In the genomic region with DNA sequence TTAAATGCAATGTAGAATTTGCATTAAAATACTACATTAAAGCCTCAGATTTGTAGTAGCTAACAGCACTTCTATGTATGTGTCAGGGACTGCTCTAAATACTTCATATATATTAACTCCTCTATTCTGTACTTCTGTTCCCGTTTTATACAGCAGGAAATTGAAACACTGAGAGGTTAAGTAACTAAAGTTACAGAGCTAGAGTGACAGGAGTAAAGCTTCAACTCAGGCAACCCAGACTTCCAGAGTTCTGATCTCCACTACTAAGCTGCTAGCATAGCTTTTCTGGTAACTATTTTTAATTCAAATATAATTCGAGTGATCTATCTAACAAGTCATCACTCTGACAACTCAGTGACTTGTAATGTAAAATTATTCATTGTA, we compare ENCODE assay signal across 8 cellular contexts. TPM values are rescaled to one million over a fixed set of nuclear protein-coding genes. Genes with fewer than 3 reads are reported as not detected.
DNase-seq lines count a peak whose midpoint lies in the region; ATAC-seq and TF ChIP-seq lines count a peak whose summit lies in the region.

No MANE protein-coding gene starts in this region.

- peaks cover 45% of the 10 kb centered on the region for H3K79me2 ChIP-seq in SU-DHL-6 (ENCODE audit: insufficient read depth, low read length)

- ATAC-seq in GM21515 (IDR thresholded peaks at IDR 0.05; ENCODE audit: unreplicated experiment), result peak; percentile 3
- ATAC-seq in heart right ventricle, result peak in 1 of 8 donors; percentile 10

- H2AFZ ChIP-seq in SU-DHL-6 (ENCODE audit: low read depth, low read length, severe bottlenecking), result peak overlapping the region; percentile 94

- H3K4me1 ChIP-seq in heart right ventricle, result peaks cover 0 to 41% (median 32%) of the 10 kb centered on the region in 9 donors

- H3K27me3 ChIP-seq in SU-DHL-6 (ENCODE audit: low read length) (no peaks in the 10 kb centered on the region), heart right ventricle (no peaks in the 10 kb centered on the region)

- H3K4me3 ChIP-seq in AG09309 (ENCODE audit: control insufficient read depth, low read depth, low read length) (peak overlapping the region; percentile 79), SU-DHL-6 (ENCODE audit: insufficient read depth, low read length, poor library complexity, severe bottlenecking) (peak overlapping the region; percentile 90), heart right ventricle (peak overlapping the region; percentile 47 to 75 (median 70)), skin epidermis (peak overlapping the region; percentile 48 to 67 (median 51))

- peak overlapping the region; percentile 73 for H3K9ac ChIP-seq in SU-DHL-6 (ENCODE audit: low read length)

- DNase-seq in AG09309 (ENCODE audit: low read depth) (no peak), heart right ventricle (no peak), SW 1271 (lab: John Stamatoyannopoulos, UW) (no peak), retina (no peak), NCI-H774 (lab: John Stamatoyannopoulos, UW) (no peak)

- H3K4me2 ChIP-seq in SU-DHL-6 (ENCODE audit: low read depth, low read length, poor library complexity, severe bottlenecking), result peak overlapping the region; percentile 89

- no peak for TF ChIP-seq CTCF in AG09309 (IDR thresholded peaks at IDR 0.05; ENCODE audit: control insufficient read depth, insufficient read depth, low read depth, low read length, missing control alignments)
- no peak for TF ChIP-seq CTCF in SU-DHL-6 (IDR thresholded peaks at IDR 0.05; ENCODE audit: insufficient read depth, low read length, poor library complexity, severe bottlenecking)
- TF ChIP-seq CTCF in heart right ventricle (IDR thresholded peaks at IDR 0.05), result no peak

- H4K20me1 ChIP-seq in SU-DHL-6 (ENCODE audit: low read depth, low read length), result no peaks in the 10 kb centered on the region

- H3K27ac ChIP-seq in SU-DHL-6 (ENCODE audit: low read depth, low read length), result peak overlapping the region; percentile 39; the same call in 1 of the 2 replicates
- H3K27ac ChIP-seq in heart right ventricle, result peak overlapping the region; percentile 6 to 85 (median 74)
- peak overlapping the region in 15 of 21 experiments; percentile 31 to 80 (median 59) for H3K27ac ChIP-seq in skin epidermis

- H3K9me2 ChIP-seq in SU-DHL-6 (replicated peaks; ENCODE audit: insufficient read depth, low read length), result no peaks in the 10 kb centered on the region

- intact Hi-C loops in heart right ventricle (cut with DNase I), result loop anchor here in 2 of 10 donors (1.0 to 2.0 kb wide), 2 partner anchors 30 kb away; no protein-coding TSS in a partner anchor

- peaks cover 9% of the 10 kb centered on the region; the same call in 1 of the 2 replicates for H3F3A ChIP-seq in SU-DHL-6 (ENCODE audit: insufficient read depth)

- H3K9me3 ChIP-seq in SU-DHL-6 (ENCODE audit: insufficient read depth, low read length) (no peaks in the 10 kb centered on the region), heart right ventricle (no peaks in the 10 kb centered on the region)

- H3K36me3 ChIP-seq in SU-DHL-6 (ENCODE audit: low read length) (no peaks in the 10 kb centered on the region), heart right ventricle (no peaks in the 10 kb centered on the region)

- WGBS in heart right ventricle, 2 donors, result 6% methylated on average over 2 of the region's 2 CpGs

RNA-seq across cellular contexts. Expression of gene APC, which starts 0.6 kb away (rescaled TPM):
- 10 to 100 TPM; 28.5 to 47.6 (median 38.4) TPM for total RNA-seq in heart right ventricle
- polyA plus RNA-seq in heart right ventricle, result 1 to 10 TPM; 3.1 to 5.3 TPM
